ENCODE assay signal across 8 cellular contexts in genomic region chr2:37231251-37232130, GRCh38. TPM values are rescaled to one million over a fixed set of nuclear protein-coding genes. Genes with fewer than 3 reads are reported as not detected.
DNase-seq lines count a peak whose midpoint lies in the region; ATAC-seq and TF ChIP-seq lines count a peak whose summit lies in the region.

Gene CEBPZ, minus strand, starts transcription at chr2:37231596. Its CDS starts 29 bp downstream, at chr2:37231567.
Gene NDUFAF7, plus strand, starts transcription at chr2:37231658. Its CDS starts 48 bp downstream, at chr2:37231706.

- CTCF ChIA-PET in OCI-LY7 (lab: Charles Lee; ENCODE audit: unreplicated experiment), result no interaction called here

- ATAC-seq in GM21526 (IDR thresholded peaks at IDR 0.05; ENCODE audit: low FRiP score, unreplicated experiment) (peak; percentile 87), esophagus mucosa (peak; percentile 97)

- H3K36me3 ChIP-seq in OCI-LY7 (ENCODE audit: insufficient read depth, low read length) (peaks cover 41% of the 10 kb centered on the region), mucosa of stomach (ENCODE audit: control insufficient read depth, insufficient read depth, low read length) (no peaks in the 10 kb centered on the region)

- intact Hi-C loops in OCI-LY7 (cut with micrococcal nuclease; ENCODE audit: unreplicated experiment), result loop anchor here (2.0 to 5.0 kb wide), 2 partner anchors 35 to 161 kb away; partner anchors contain the start of gene CEBPZOS

- H3K27me3 ChIP-seq in mucosa of stomach (ENCODE audit: control insufficient read depth, insufficient read depth, low read length), result no peaks in the 10 kb centered on the region

- no peaks in the 10 kb centered on the region for H3K9me3 ChIP-seq in OCI-LY7 (ENCODE audit: low read length)
- no peaks in the 10 kb centered on the region for H3K9me3 ChIP-seq in mucosa of stomach (ENCODE audit: control insufficient read depth, low read length)

- peak within 1 kb of the TSS; percentile 48 for H3K27ac ChIP-seq in OCI-LY7 (ENCODE audit: low read depth, low read length, poor library complexity, severe bottlenecking)

- BruUV-seq in OCI-LY7 (replicated peaks; lab: Mats Ljungman, UMichigan), result TSS peak; percentile 65

- H3K9me2 ChIP-seq in OCI-LY7 (ENCODE audit: insufficient read depth, low read length), result no peaks in the 10 kb centered on the region

- peak within 1 kb of the TSS; percentile 86 for H2AFZ ChIP-seq in OCI-LY7 (ENCODE audit: low read length)

- peak within 1 kb of the TSS; percentile 95 for H3K9ac ChIP-seq in mucosa of stomach (ENCODE audit: low read length)

- H3K4me1 ChIP-seq in OCI-LY7 (ENCODE audit: insufficient read depth, low read length, poor library complexity, severe bottlenecking) (peaks cover 42% of the 10 kb centered on the region), mucosa of stomach (ENCODE audit: control insufficient read depth, insufficient read depth, low read length) (peaks cover 22% of the 10 kb centered on the region)

- H3K79me2 ChIP-seq in OCI-LY7 (ENCODE audit: insufficient read depth, low read depth, low read length), result peaks cover 85% of the 10 kb centered on the region

- H3K4me3 ChIP-seq in OCI-LY7 (ENCODE audit: low read depth, low read length, poor library complexity, severe bottlenecking), result peak within 1 kb of the TSS; percentile 92
- peak within 1 kb of the TSS; percentile 96 for H3K4me3 ChIP-seq in mucosa of stomach (ENCODE audit: low read length)

- peak within 1 kb of the TSS; percentile 99 for H3K4me2 ChIP-seq in OCI-LY7 (ENCODE audit: low read length)

- DNase-seq in DMS 273 treated with DMSO at 0.1 percent for 48 hours (lab: John Stamatoyannopoulos, UW) (peak; percentile 84), HuH-7 (ENCODE audit: low spot score) (peak; percentile 80), OCI-LY7 (ENCODE audit: low spot score) (peak; percentile 91), activated T-cell treated with anti-CD3 and anti-CD28 coated beads for 4 hours (peak; percentile 81)
- peak; percentile 70 to 71 for DNase-seq in stimulated activated CD8-positive, alpha-beta memory T cell treated with anti-CD3 and anti-CD28 coated beads, Interleukin-7, amount 100 ng/mL, for 1 hour (ENCODE audit: low read depth in 2 of 2)

- POLR2A ChIA-PET in OCI-LY7 (lab: Charles Lee), result interaction anchor here (0.5 to 2.6 kb wide), 9 partner anchors 11 to 146 kb away, joined by 3 to 7 read pairs (median 4); no protein-coding TSS in a partner anchor

- H4K20me1 ChIP-seq in OCI-LY7 (ENCODE audit: insufficient read depth, low read length), result peaks cover 33% of the 10 kb centered on the region

- TF ChIP-seq CTCF in OCI-LY7 (conservative IDR thresholded peaks at IDR 0.05; ENCODE audit: low read length), result 0 out of 2 replicates have a peak, but pooled peaks have one; percentile 18

RNA-seq across cellular contexts. Expression of gene CEBPZ, which starts in this region (rescaled TPM):
- total RNA-seq in OCI-LY7 (2014; rRNA removed; shearing (Covaris generic)), result 34.9 and 50.2 TPM in 2 replicates
- total RNA-seq in OCI-LY7 (2022) (55.1 and 57.2 TPM in 2 replicates), esophagus mucosa (30.8 TPM)

RNA-seq across cellular contexts. Expression of gene NDUFAF7, which starts in this region (rescaled TPM):
- total RNA-seq in OCI-LY7 (2014; rRNA removed; shearing (Covaris generic)), result 17.3 and 23.3 TPM in 2 replicates
- total RNA-seq in OCI-LY7 (2022) (26.0 and 27.3 TPM in 2 replicates), esophagus mucosa (6.9 TPM)

Comparison
In these comparisons a context has a peak if more than half of its experiments do, and no peak if none do; other contexts are left out.
1. Peak in every context shown above with its lines: DNase-seq, ATAC-seq, H3K4me3 ChIP-seq and H3K27ac ChIP-seq.